2 cellular contexts compared by ENCODE assay signal in genomic region chr6:119628691-119629621, GRCh38.
TF ChIP-seq lines count a peak whose summit lies in the region.

No MANE protein-coding gene starts in this region.

TF ChIP-seq in SK-N-SH treated with all-trans-retinoic acid at 6 μM for 48 hours, 23 proteins besides CTCF, POLR2A, EP300 and RAD21 (continued from another document):
- TF ChIP-seq TSHZ2 (CRISPR knock-in tag; IDR thresholded peaks at IDR 0.05) = no peak
- no peak for TF ChIP-seq ZFP30 (CRISPR knock-in tag; IDR thresholded peaks at IDR 0.05)
- no peak for TF ChIP-seq ZNF8 (CRISPR knock-in tag; IDR thresholded peaks at IDR 0.05)
- TF ChIP-seq CSRNP3 (CRISPR knock-in tag; IDR thresholded peaks at IDR 0.05) = no peak
- no peak for TF ChIP-seq PATZ1 (CRISPR knock-in tag; IDR thresholded peaks at IDR 0.05; ENCODE audit: borderline replicate concordance)
- no peak for TF ChIP-seq SNAI2 (CRISPR knock-in tag; IDR thresholded peaks at IDR 0.05)
- no peak for TF ChIP-seq CSDC2 (CRISPR knock-in tag; IDR thresholded peaks at IDR 0.05)
- TF ChIP-seq OSR1 (CRISPR knock-in tag; IDR thresholded peaks at IDR 0.05) = no peak
TF ChIP-seq in SK-N-SH treated with all-trans-retinoic acid at 6 μM for 48 hours: peak in this region for 0.

TF ChIP-seq in SK-N-SH, 30 proteins besides CTCF, POLR2A, EP300 and RAD21 (continued from another document):
- TF ChIP-seq USF2 (IDR thresholded peaks at IDR 0.05; ENCODE audit: borderline replicate concordance, low read depth, low read length) (no peak), MAX (IDR thresholded peaks at IDR 0.05; ENCODE audit: low read depth) (no peak), MXI1 (IDR thresholded peaks at IDR 0.05; ENCODE audit: low read depth, low read length) (no peak), RFX5 (IDR thresholded peaks at IDR 0.05; ENCODE audit: low read length) (no peak), NRF1 (IDR thresholded peaks at IDR 0.05; ENCODE audit: low read depth, low read length) (no peak), SIN3A (IDR thresholded peaks at IDR 0.05; ENCODE audit: borderline replicate concordance, low read depth, low read length) (no peak), TAF1 (IDR thresholded peaks at IDR 0.05; ENCODE audit: borderline replicate concordance, low read depth, low read length) (no peak), YY1 (IDR thresholded peaks at IDR 0.05; ENCODE audit: low read depth) (no peak), FOSL2 (IDR thresholded peaks at IDR 0.05; ENCODE audit: borderline replicate concordance, low read depth) (no peak), FOXM1 (IDR thresholded peaks at IDR 0.05; ENCODE audit: low read depth) (no peak), FOXJ3 (CRISPR knock-in tag; IDR thresholded peaks at IDR 0.05) (no peak)
